Comparison of ENCODE assay signal across 8 cellular contexts in the genomic region with DNA sequence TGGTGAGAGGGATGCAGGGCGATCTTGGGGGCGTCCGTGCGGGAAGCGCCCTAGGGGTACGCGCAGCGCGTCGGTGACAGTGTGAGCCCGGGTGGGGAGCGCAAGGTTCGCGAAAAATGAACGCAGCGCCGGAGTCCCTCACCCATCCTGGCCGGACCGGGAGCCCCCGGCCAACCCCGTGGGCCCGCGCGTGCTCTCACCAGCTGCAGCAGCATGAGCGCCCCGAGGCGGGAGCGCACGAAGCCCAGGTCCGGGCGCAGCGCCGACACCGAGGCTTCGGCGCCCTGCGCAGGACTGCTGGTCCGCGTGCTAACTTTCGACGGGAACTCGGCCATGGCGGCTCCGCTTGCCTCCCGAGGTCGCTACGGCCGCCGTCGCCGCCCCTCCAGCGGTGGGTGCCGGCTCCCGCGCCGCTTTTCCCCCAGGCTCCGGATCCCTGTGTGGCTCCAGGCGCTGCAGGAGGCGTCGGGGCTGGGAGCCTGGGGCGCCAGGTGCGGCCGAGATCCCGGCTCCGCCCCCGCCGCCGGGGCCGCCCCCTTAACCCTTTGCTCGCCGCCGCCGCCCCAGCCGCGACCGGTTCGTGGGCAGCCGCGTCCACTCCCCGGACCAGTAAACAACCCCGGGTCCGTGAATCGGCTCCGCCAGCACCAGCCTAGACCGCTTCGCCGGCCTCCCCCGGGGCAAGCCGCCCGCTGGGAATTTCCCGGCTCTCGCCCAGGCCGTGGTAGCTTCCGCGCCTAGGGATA. TPM values are rescaled to one million over a fixed set of nuclear protein-coding genes. Genes with fewer than 3 reads are reported as not detected.
DNase-seq lines count a peak whose midpoint lies in the region; ATAC-seq and TF ChIP-seq lines count a peak whose summit lies in the region.

PLLP (minus strand) TSS at position 467 of the 746 bp plus-strand sequence; CDS start at position 335, 132 bp downstream.

- H3K36me3 Mint-ChIP-seq in CD4-positive, alpha-beta T cell (ENCODE audit: low read depth): no peaks in the 10 kb centered on the region
- no peaks in the 10 kb centered on the region for H3K36me3 Mint-ChIP-seq in activated CD4-positive, alpha-beta T cell treated with anti-CD3 and anti-CD28 coated beads for 36 hours (ENCODE audit: low read depth)
- no peaks in the 10 kb centered on the region for H3K36me3 Mint-ChIP-seq in dendritic cell treated with granulocyte-macrophage colony-stimulating factor and Interleukin-4, amounts not matched to agents 40 ng/mL and 50 ng/mL, for 4 days (ENCODE audit: low read depth)

- no peaks in the 10 kb centered on the region for H3K9me3 Mint-ChIP-seq in CD4-positive, alpha-beta T cell
- no peaks in the 10 kb centered on the region for H3K9me3 Mint-ChIP-seq in activated CD4-positive, alpha-beta T cell treated with anti-CD3 and anti-CD28 coated beads for 36 hours (ENCODE audit: low read depth)
- no peaks in the 10 kb centered on the region for H3K9me3 Mint-ChIP-seq in dendritic cell treated with granulocyte-macrophage colony-stimulating factor and Interleukin-4, amounts not matched to agents 40 ng/mL and 50 ng/mL, for 4 days

- H3K4me1 Mint-ChIP-seq in CD4-positive, alpha-beta T cell (ENCODE audit: low read depth): peaks cover 38% of the 10 kb centered on the region
- H3K4me1 Mint-ChIP-seq in activated CD4-positive, alpha-beta T cell treated with anti-CD3 and anti-CD28 coated beads for 36 hours: peaks cover 26% of the 10 kb centered on the region
- peaks cover 21% of the 10 kb centered on the region for H3K4me1 Mint-ChIP-seq in dendritic cell treated with granulocyte-macrophage colony-stimulating factor and Interleukin-4, amounts not matched to agents 40 ng/mL and 50 ng/mL, for 4 days (ENCODE audit: low read depth)

- no peak for TF ChIP-seq CTCF in CD4-positive, alpha-beta T cell (IDR thresholded peaks at IDR 0.05)
- no peak for TF ChIP-seq CTCF in HL-60 (IDR thresholded peaks at IDR 0.05; ENCODE audit: insufficient read depth, low read length)
- TF ChIP-seq CTCF in left lung (IDR thresholded peaks at IDR 0.05): no peak

- peaks cover 4% of the 10 kb centered on the region for H3K27me3 ChIP-seq in CD4-positive, alpha-beta T cell (ENCODE audit: control insufficient read depth, insufficient read depth, low read length)
- H3K27me3 ChIP-seq in HL-60 (ENCODE audit: insufficient read depth, poor library complexity, severe bottlenecking): peaks cover 32% of the 10 kb centered on the region
- peaks cover 7 to 39% of the 10 kb centered on the region in 2 donors for H3K27me3 ChIP-seq in left lung

- H3K27me3 Mint-ChIP-seq in CD4-positive, alpha-beta T cell: peaks cover 4% of the 10 kb centered on the region
- H3K27me3 Mint-ChIP-seq in activated CD4-positive, alpha-beta T cell treated with anti-CD3 and anti-CD28 coated beads for 36 hours: no peaks in the 10 kb centered on the region
- H3K27me3 Mint-ChIP-seq in dendritic cell treated with granulocyte-macrophage colony-stimulating factor and Interleukin-4, amounts not matched to agents 40 ng/mL and 50 ng/mL, for 4 days: peaks cover 79% of the 10 kb centered on the region

- intact Hi-C loops in CD4-positive, alpha-beta T cell (cut with DNase I, micrococcal nuclease): loop anchor here (2.0 to 5.0 kb wide), 4 partner anchors 16 to 42 kb away; partner anchors contain the start of gene ARL2BP (in 1 of the 2)
- intact Hi-C loops in activated CD4-positive, alpha-beta T cell treated with anti-CD3 and anti-CD28 coated beads for 36 hours (cut with DNase I, micrococcal nuclease): loop anchor here (10.0 kb wide), 2 partner anchors 100 to 200 kb away; partner anchors contain the start of genes PSME3IP1 (in 1 of the 2) and RSPRY1 (in 1 of the 2)
- intact Hi-C loops in dendritic cell treated with granulocyte-macrophage colony-stimulating factor and Interleukin-4, amounts not matched to agents 40 ng/mL and 50 ng/mL, for 4 days (cut with micrococcal nuclease): no loop called here
- intact Hi-C loops in left lung (cut with DNase I): no loop called here

- no peaks in the 10 kb centered on the region for H3K9me3 ChIP-seq in CD4-positive, alpha-beta T cell (ENCODE audit: control insufficient read depth, low read length)
- no peaks in the 10 kb centered on the region for H3K9me3 ChIP-seq in left lung

- H3K4me3 ChIP-seq in HL-60 (replicated peaks; ENCODE audit: insufficient read depth, low read length): peak within 1 kb of the TSS; percentile 35
- H3K4me3 ChIP-seq in left lung: peak within 1 kb of the TSS; percentile 39 to 61

- peak; percentile 73 for ATAC-seq in CD4-positive, alpha-beta T cell (ENCODE audit: poor library complexity)
- ATAC-seq in activated CD4-positive, alpha-beta T cell treated with anti-CD3 and anti-CD28 coated beads for 36 hours: peak; percentile 56
- ATAC-seq in left lung (peak; percentile 89), HG02642 (IDR thresholded peaks at IDR 0.05; ENCODE audit: poor library complexity, unreplicated experiment) (no peak)

- H3K4me1 ChIP-seq in left lung: peaks cover 4 to 24% of the 10 kb centered on the region in 2 donors

- H3K4me3 Mint-ChIP-seq in CD4-positive, alpha-beta T cell: peak within 1 kb of the TSS; percentile 89
- peak within 1 kb of the TSS; percentile 73 for H3K4me3 Mint-ChIP-seq in activated CD4-positive, alpha-beta T cell treated with anti-CD3 and anti-CD28 coated beads for 36 hours
- H3K4me3 Mint-ChIP-seq in dendritic cell treated with granulocyte-macrophage colony-stimulating factor and Interleukin-4, amounts not matched to agents 40 ng/mL and 50 ng/mL, for 4 days: peak within 1 kb of the TSS; percentile 74

- CTCF ChIA-PET in CD4-positive, alpha-beta T cell (lab: Charles Lee): interaction anchor here (1.0 kb wide), 1 partner anchor 16 kb away, joined by 3 read pairs; no protein-coding TSS in a partner anchor
- CTCF ChIA-PET in activated CD4-positive, alpha-beta T cell treated with anti-CD3 and anti-CD28 coated beads for 36 hours (lab: Charles Lee): no interaction called here

- DNase-seq in CD4-positive, alpha-beta T cell: peak in 7 of 10 experiments; percentile 17 to 62 (median 40)
- no peak for DNase-seq in HL-60 (ENCODE audit: low read depth in 1 of 2, low spot score in 1 of 2)
- peak; percentile 53 for DNase-seq in activated CD4-positive, alpha-beta T cell treated with anti-CD3 and anti-CD28 coated beads for 36 hours
- DNase-seq in left lung: peak in 1 of 2 donors; percentile 87
- peak; percentile 29 to 56 for DNase-seq in stimulated activated CD4-positive, alpha-beta T cell treated with anti-CD3 and anti-CD28 coated beads, Interleukin-4, amount 100 ng/mL, for 4 hours
- DNase-seq in SKM-1 treated with dmso at 0.1 percent for 144 hours (lab: John Stamatoyannopoulos, UW; ENCODE audit: unreplicated experiment): no peak

- no peaks in the 10 kb centered on the region for H3K36me3 ChIP-seq in left lung

- peak within 1 kb of the TSS; percentile 49 for H3K27ac Mint-ChIP-seq in CD4-positive, alpha-beta T cell
- H3K27ac Mint-ChIP-seq in activated CD4-positive, alpha-beta T cell treated with anti-CD3 and anti-CD28 coated beads for 36 hours: peak within 1 kb of the TSS; percentile 42
- H3K27ac Mint-ChIP-seq in dendritic cell treated with granulocyte-macrophage colony-stimulating factor and Interleukin-4, amounts not matched to agents 40 ng/mL and 50 ng/mL, for 4 days: no peak within 1 kb of the TSS

- no peak within 1 kb of the TSS for H3K27ac ChIP-seq in CD4-positive, alpha-beta T cell (ENCODE audit: low read depth, low read length)
- no peak within 1 kb of the TSS for H3K27ac ChIP-seq in HL-60 (replicated peaks)
- H3K27ac ChIP-seq in left lung: peak within 1 kb of the TSS; percentile 65 to 71

- POLR2A ChIA-PET in CD4-positive, alpha-beta T cell (lab: Charles Lee): interaction anchor here (1.1 to 1.6 kb wide), 2 partner anchors 18 to 39 kb away, joined by 4 to 6 read pairs; partner anchors contain the start of gene ARL2BP
- POLR2A ChIA-PET in activated CD4-positive, alpha-beta T cell treated with anti-CD3 and anti-CD28 coated beads for 36 hours (lab: Charles Lee): no interaction called here

RNA-seq across cellular contexts. Expression of gene PLLP, which starts in this region (rescaled TPM):
- total RNA-seq in CD4-positive, alpha-beta T cell: 1 to 10 TPM; 1.8 to 2.5 TPM
- total RNA-seq in activated CD4-positive, alpha-beta T cell treated with anti-CD3 and anti-CD28 coated beads for 36 hours: under 1 TPM; 0.30 to 0.33 TPM
- 10 to 100 TPM; 50.6 to 70.6 TPM for total RNA-seq in left lung

Comparison
In these comparisons a context has a peak if more than half of its experiments do, and no peak if none do; other contexts are left out.
1. RNA of gene PLLP (total RNA-seq): 50.6 to 70.6 TPM in left lung; 1.8 to 2.5 TPM in CD4-positive, alpha-beta T cell and 0.30 to 0.33 TPM in activated CD4-positive, alpha-beta T cell treated with anti-CD3 and anti-CD28 coated beads for 36 hours; every median in the first group is over 10 times any median in the second.
2. Peak in DNase-seq and ATAC-seq in activated CD4-positive, alpha-beta T cell treated with anti-CD3 and anti-CD28 coated beads for 36 hours; RNA of the gene not detected or under 1 TPM.
3. DNase-seq: peak in CD4-positive, alpha-beta T cell (7 of 10) and stimulated activated CD4-positive, alpha-beta T cell treated with anti-CD3 and anti-CD28 coated beads, Interleukin-4, amount 100 ng/mL, for 4 hours (2 of 2); none in HL-60 (0 of 2) and SKM-1 treated with dmso at 0.1 percent for 144 hours (single experiment).
4. H3K27ac ChIP-seq: peak in left lung (2 of 2); none in CD4-positive, alpha-beta T cell (single experiment) and HL-60 (single experiment).
5. intact Hi-C loops: an anchor here in CD4-positive, alpha-beta T cell (2.0 to 5.0 kb wide) and activated CD4-positive, alpha-beta T cell treated with anti-CD3 and anti-CD28 coated beads for 36 hours (10.0 kb wide); none called in dendritic cell treated with granulocyte-macrophage colony-stimulating factor and Interleukin-4, amounts not matched to agents 40 ng/mL and 50 ng/mL, for 4 days and left lung.
6. Peak in every context shown above with its lines, with median percentiles within 50 percentile points of each other: H3K4me3 Mint-ChIP-seq.